In the genomic region with DNA sequence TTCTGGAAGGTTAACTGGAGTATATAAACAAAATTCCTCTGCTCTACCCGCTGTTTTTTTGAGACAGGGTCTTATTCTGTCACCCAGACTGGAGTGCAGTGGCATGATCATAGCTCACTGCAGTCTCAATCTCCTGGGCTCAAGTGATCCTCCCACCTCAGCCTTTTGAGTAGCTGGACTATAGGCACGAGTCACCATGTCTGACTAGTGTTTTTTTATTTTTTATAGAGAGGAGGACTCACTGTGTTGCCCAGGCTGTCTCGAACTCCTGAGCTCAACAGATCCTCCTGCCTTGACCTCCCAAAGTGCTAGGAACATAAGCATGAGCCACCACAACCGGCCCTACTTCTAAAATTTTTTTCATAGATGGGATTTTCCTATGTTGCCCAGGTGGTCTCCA, we compare ENCODE assay signal across 12 cellular contexts. TPM values are rescaled to one million over a fixed set of nuclear protein-coding genes. Genes with fewer than 3 reads are reported as not detected.
DNase-seq lines count a peak whose midpoint lies in the region; ATAC-seq, FAIRE-seq and TF ChIP-seq lines count a peak whose summit lies in the region.
"Had no signal": no experiment of that assay in that cellular context is flagged by ENCODE, and none has a peak within 500 bp of the region (broad histone marks: within the 10 kb centered on the region; RNA-seq: fewer than 3 reads in every experiment).

No MANE protein-coding gene starts in this region.

- no peak for FAIRE-seq in astrocyte (lab: Jason Lieb, UNC)

- H3K4me3 Mint-ChIP-seq in CD4-positive, alpha-beta T cell = peak overlapping the region; percentile 83
- peak overlapping the region; percentile 98 for H3K4me3 Mint-ChIP-seq in astrocyte (ENCODE audit: unreplicated experiment)
- H3K4me3 Mint-ChIP-seq in nephron = peak overlapping the region; percentile 77 to 87 (median 86)

- no peaks in the 10 kb centered on the region for H3K27me3 Mint-ChIP-seq in CD4-positive, alpha-beta T cell
- no peaks in the 10 kb centered on the region for H3K27me3 Mint-ChIP-seq in astrocyte (ENCODE audit: low read depth, unreplicated experiment)
- peaks cover 5% of the 10 kb centered on the region for H3K27me3 Mint-ChIP-seq in nephron (ENCODE audit: low read depth)

- peaks cover 57% of the 10 kb centered on the region for H4K20me1 ChIP-seq in astrocyte (ENCODE audit: insufficient read depth, low read length)

- peaks cover 10% of the 10 kb centered on the region for H3K4me1 ChIP-seq in astrocyte (ENCODE audit: insufficient read depth, low read length)
- peaks cover 26% of the 10 kb centered on the region for H3K4me1 ChIP-seq in effector memory CD4-positive, alpha-beta T cell (ENCODE audit: control insufficient read depth, insufficient read depth, low read length, poor library complexity, severe bottlenecking)

- peaks cover 4% of the 10 kb centered on the region for H3K36me3 ChIP-seq in astrocyte (ENCODE audit: insufficient read depth, low read length)
- peaks cover 3% of the 10 kb centered on the region for H3K36me3 ChIP-seq in effector memory CD4-positive, alpha-beta T cell (ENCODE audit: control insufficient read depth, insufficient read depth, low read length)

- peaks cover 78% of the 10 kb centered on the region for H3K4me1 Mint-ChIP-seq in CD4-positive, alpha-beta T cell (ENCODE audit: low read depth)
- H3K4me1 Mint-ChIP-seq in astrocyte (ENCODE audit: low read depth, unreplicated experiment) (peaks cover 32% of the 10 kb centered on the region), nephron (peaks cover 57% of the 10 kb centered on the region)

- no peak for DNase-seq in CD4-positive, alpha-beta T cell
- DNase-seq in HT1080 (ENCODE audit: low read depth) = peak; percentile 25
- DNase-seq in astrocyte (ENCODE audit: low read depth) = no peak
- no peak for DNase-seq in GM19238 (ENCODE audit: insufficient read length, low spot score)
- no peak for DNase-seq in activated gamma-delta T cell treated with Interleukin-2 at 50 U/mL for 16 hours
- DNase-seq in NCI-H524 (lab: John Stamatoyannopoulos, UW) = no peak
- DNase-seq in effector memory CD4-positive, alpha-beta T cell = no peak
- DNase-seq: cortex of kidney, NCI-H1436 treated with DMSO at 0.1 percent for 48 hours, occipital lobe had no signal

- H3K36me3 Mint-ChIP-seq in CD4-positive, alpha-beta T cell (ENCODE audit: low read depth) = peaks cover 59% of the 10 kb centered on the region
- H3K36me3 Mint-ChIP-seq in astrocyte (ENCODE audit: low read depth, unreplicated experiment) (no peaks in the 10 kb centered on the region), nephron (ENCODE audit: low read depth) (peaks cover 19% of the 10 kb centered on the region)

- peak overlapping the region; percentile 85 for H3K4me2 ChIP-seq in astrocyte (ENCODE audit: low read length)

- H3K27ac Mint-ChIP-seq in CD4-positive, alpha-beta T cell = peak overlapping the region; percentile 74
- peak overlapping the region; percentile 59 for H3K27ac Mint-ChIP-seq in astrocyte (ENCODE audit: unreplicated experiment)
- H3K27ac Mint-ChIP-seq in nephron = peak overlapping the region; percentile 53 to 79 (median 66)

- TF ChIP-seq CTCF in CD4-positive, alpha-beta T cell (IDR thresholded peaks at IDR 0.05) = no peak
- TF ChIP-seq CTCF in astrocyte (IDR thresholded peaks at IDR 0.05; ENCODE audit: insufficient read depth, low read depth, low read length) (no peak), nephron (IDR thresholded peaks at IDR 0.05; ENCODE audit: unreplicated experiment in 3 of 3) (no peak)

- intact Hi-C loops in CD4-positive, alpha-beta T cell (cut with DNase I, micrococcal nuclease) = loop anchor here (5.0 to 10.0 kb wide), 7 partner anchors 61 to 829 kb away; partner anchors contain the start of genes ABI1 (in 1 of the 2), ACBD5 (in 1 of the 2), MKX (in 1 of the 2) and PDSS1 (in 1 of the 2)

- no peaks in the 10 kb centered on the region for H3K9me3 Mint-ChIP-seq in CD4-positive, alpha-beta T cell
- H3K9me3 Mint-ChIP-seq in astrocyte (ENCODE audit: unreplicated experiment) (no peaks in the 10 kb centered on the region), nephron (no peaks in the 10 kb centered on the region)

- H3K9me3 ChIP-seq in CD4-positive, alpha-beta T cell (ENCODE audit: control insufficient read depth, low read length) = no peaks in the 10 kb centered on the region
- no peaks in the 10 kb centered on the region for H3K9me3 ChIP-seq in astrocyte (ENCODE audit: insufficient read depth, low read depth, low read length)
- no peaks in the 10 kb centered on the region for H3K9me3 ChIP-seq in effector memory CD4-positive, alpha-beta T cell (ENCODE audit: control insufficient read depth, low read length)
- H3K9me3 ChIP-seq: HAP-1 had no signal

- no peaks in the 10 kb centered on the region for H3K27me3 ChIP-seq in CD4-positive, alpha-beta T cell (ENCODE audit: control insufficient read depth, insufficient read depth, low read length)
- no peaks in the 10 kb centered on the region for H3K27me3 ChIP-seq in astrocyte (ENCODE audit: insufficient read depth, low read length)
- H3K27me3 ChIP-seq in effector memory CD4-positive, alpha-beta T cell (replicated peaks; ENCODE audit: control insufficient read depth, insufficient read depth, low read length, poor library complexity, severe bottlenecking) = no peaks in the 10 kb centered on the region

- no peak overlapping the region for H3K4me3 ChIP-seq in astrocyte (ENCODE audit: insufficient read depth, low read depth, low read length)
- no peak overlapping the region for H3K4me3 ChIP-seq in effector memory CD4-positive, alpha-beta T cell (ENCODE audit: insufficient read depth, low read depth, low read length, poor library complexity, severe bottlenecking)

- no peak overlapping the region for H3K9ac ChIP-seq in astrocyte (ENCODE audit: low read length)

- CTCF ChIA-PET in CD4-positive, alpha-beta T cell (lab: Charles Lee) = no interaction called here

- no peak for ATAC-seq in CD4-positive, alpha-beta T cell (ENCODE audit: poor library complexity)

- H3K79me2 ChIP-seq in astrocyte (ENCODE audit: insufficient read depth, low read length) = peaks cover 72% of the 10 kb centered on the region

- no peak overlapping the region for H2AFZ ChIP-seq in astrocyte (ENCODE audit: low read depth, low read length)

- no peak overlapping the region for H3K27ac ChIP-seq in CD4-positive, alpha-beta T cell (ENCODE audit: low read depth, low read length)
- H3K27ac ChIP-seq in astrocyte (ENCODE audit: low read depth, low read length) = no peak overlapping the region
- no peak overlapping the region for H3K27ac ChIP-seq in effector memory CD4-positive, alpha-beta T cell (ENCODE audit: insufficient read depth, low read length, poor library complexity, severe bottlenecking)

- POLR2A ChIA-PET in CD4-positive, alpha-beta T cell (lab: Charles Lee) = no interaction called here

RNA-seq across cellular contexts. Expression of gene RAB18, which starts 2.2 kb away (rescaled TPM):
- 100 to 1,000 TPM; 120 to 130 TPM for total RNA-seq in CD4-positive, alpha-beta T cell
- 24.6 and 40.2 TPM in 2 replicates for total RNA-seq in HT1080 (2014; rRNA removed; shearing (Covaris generic))
- 36.6 and 50.6 TPM in 2 replicates for polyA plus RNA-seq in HT1080 (2015; cell fraction: cytosol; rRNA removed)
- 26.9 and 28.0 TPM in 2 replicates for polyA plus RNA-seq in HT1080 (2015; cell fraction: nucleus; rRNA removed)
- total RNA-seq in astrocyte = 162 and 179 TPM in 2 replicates
